1 cellular context compared by ENCODE assay signal in the genomic region with DNA sequence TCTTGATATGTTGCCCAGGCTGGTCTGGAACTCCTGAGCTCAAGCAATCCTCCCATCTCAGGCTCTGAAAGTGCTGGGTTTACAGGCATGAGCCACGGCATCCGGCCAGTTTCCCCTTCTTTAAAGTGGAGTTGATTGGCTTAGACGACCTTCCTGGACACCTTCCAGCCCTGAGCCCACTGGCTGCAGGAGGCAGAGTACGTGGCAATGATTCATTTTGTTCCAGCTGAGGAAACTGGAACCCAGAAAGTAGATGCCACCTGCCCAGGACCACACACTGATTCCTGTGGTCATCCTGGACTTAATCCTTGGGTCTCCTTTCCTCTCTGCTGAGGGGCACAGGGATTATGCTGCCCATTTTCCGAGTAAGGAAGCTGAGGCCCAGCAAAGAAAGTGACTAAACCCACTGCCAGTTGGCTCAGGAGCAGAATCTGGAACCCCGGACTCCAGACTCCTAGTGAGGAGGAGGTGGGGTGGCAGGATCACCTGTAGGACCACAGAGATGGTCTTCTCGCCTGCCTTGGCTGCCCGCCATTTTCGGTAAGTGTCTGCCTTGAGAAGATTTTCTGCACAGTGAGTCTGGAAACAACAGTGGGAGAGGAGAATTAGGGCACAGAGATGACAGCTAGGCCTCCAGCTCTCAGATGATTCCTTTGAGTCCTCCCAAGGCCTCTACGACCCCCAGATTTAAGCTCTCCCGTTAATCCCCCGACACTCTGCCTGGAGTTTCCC.
TF ChIP-seq lines count a peak whose summit lies in the region.

No MANE protein-coding gene starts in this region.

TF ChIP-seq in K562, 482 proteins besides CTCF, POLR2A, EP300 and RAD21:
- TF ChIP-seq U2AF2 (optimal IDR thresholded peaks at IDR 0.05; ENCODE audit: low read depth, low read length) = no peak
- TF ChIP-seq SAFB2 (IDR thresholded peaks at IDR 0.05; ENCODE audit: borderline replicate concordance, low read depth, low read length, severe bottlenecking) = no peak
- TF ChIP-seq IRF2 (CRISPR knock-in tag; IDR thresholded peaks at IDR 0.05) = no peak
- TF ChIP-seq SREBF1 (IDR thresholded peaks at IDR 0.05; ENCODE audit: borderline replicate concordance, low read depth, low read length) = no peak
- no peak for TF ChIP-seq KHSRP (IDR thresholded peaks at IDR 0.05)
- TF ChIP-seq, protein P1, sequence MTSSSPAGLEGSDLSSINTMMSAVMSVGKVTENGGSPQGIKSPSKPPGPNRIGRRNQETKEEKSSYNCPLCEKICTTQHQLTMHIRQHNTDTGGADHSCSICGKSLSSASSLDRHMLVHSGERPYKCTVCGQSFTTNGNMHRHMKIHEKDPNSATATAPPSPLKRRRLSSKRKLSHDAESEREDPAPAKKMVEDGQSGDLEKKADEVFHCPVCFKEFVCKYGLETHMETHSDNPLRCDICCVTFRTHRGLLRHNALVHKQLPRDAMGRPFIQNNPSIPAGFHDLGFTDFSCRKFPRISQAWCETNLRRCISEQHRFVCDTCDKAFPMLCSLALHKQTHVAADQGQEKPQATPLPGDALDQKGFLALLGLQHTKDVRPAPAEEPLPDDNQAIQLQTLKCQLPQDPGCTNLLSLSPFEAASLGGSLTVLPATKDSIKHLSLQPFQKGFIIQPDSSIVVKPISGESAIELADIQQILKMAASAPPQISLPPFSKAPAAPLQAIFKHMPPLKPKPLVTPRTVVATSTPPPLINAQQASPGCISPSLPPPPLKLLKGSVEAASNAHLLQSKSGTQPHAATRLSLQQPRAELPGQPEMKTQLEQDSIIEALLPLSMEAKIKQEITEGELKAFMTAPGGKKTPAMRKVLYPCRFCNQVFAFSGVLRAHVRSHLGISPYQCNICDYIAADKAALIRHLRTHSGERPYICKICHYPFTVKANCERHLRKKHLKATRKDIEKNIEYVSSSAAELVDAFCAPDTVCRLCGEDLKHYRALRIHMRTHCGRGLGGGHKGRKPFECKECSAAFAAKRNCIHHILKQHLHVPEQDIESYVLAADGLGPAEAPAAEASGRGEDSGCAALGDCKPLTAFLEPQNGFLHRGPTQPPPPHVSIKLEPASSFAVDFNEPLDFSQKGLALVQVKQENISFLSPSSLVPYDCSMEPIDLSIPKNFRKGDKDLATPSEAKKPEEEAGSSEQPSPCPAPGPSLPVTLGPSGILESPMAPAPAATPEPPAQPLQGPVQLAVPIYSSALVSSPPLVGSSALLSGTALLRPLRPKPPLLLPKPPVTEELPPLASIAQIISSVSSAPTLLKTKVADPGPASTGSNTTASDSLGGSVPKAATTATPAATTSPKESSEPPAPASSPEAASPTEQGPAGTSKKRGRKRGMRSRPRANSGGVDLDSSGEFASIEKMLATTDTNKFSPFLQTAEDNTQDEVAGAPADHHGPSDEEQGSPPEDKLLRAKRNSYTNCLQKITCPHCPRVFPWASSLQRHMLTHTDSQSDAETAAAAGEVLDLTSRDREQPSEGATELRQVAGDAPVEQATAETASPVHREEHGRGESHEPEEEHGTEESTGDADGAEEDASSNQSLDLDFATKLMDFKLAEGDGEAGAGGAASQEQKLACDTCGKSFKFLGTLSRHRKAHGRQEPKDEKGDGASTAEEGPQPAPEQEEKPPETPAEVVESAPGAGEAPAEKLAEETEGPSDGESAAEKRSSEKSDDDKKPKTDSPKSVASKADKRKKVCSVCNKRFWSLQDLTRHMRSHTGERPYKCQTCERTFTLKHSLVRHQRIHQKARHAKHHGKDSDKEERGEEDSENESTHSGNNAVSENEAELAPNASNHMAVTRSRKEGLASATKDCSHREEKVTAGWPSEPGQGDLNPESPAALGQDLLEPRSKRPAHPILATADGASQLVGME (CRISPR knock-in tag; IDR thresholded peaks at IDR 0.05) = no peak
- TF ChIP-seq THAP12 (CRISPR knock-in tag; IDR thresholded peaks at IDR 0.05) = no peak
- peak in 1 of 3 experiments; percentile 48 for TF ChIP-seq YY1 (IDR thresholded peaks at IDR 0.05; ENCODE audit: borderline replicate concordance in 1 of 3, control insufficient read depth in 1 of 3, extremely low read depth in 1 of 3, insufficient read depth in 3 of 3, insufficient read length in 1 of 3, insufficient replicate concordance in 2 of 3, low read depth in 1 of 3, low read length in 2 of 3)
- TF ChIP-seq TEAD1 (CRISPR knock-in tag; IDR thresholded peaks at IDR 0.05) = 0 out of 4 replicates have a peak, but pooled peaks of 1 of the 2 experiments have one; percentile 46
- no peak for TF ChIP-seq HDAC8 (tag; IDR thresholded peaks at IDR 0.05)
- no peak for TF ChIP-seq ARID3B (CRISPR knock-in tag; IDR thresholded peaks at IDR 0.05; ENCODE audit: borderline replicate concordance)
- TF ChIP-seq ZC3H11A (IDR thresholded peaks at IDR 0.05; ENCODE audit: low read depth, low read length) = 0 out of 2 replicates have a peak, but pooled peaks have one; percentile 8
- TF ChIP-seq, protein P2, sequence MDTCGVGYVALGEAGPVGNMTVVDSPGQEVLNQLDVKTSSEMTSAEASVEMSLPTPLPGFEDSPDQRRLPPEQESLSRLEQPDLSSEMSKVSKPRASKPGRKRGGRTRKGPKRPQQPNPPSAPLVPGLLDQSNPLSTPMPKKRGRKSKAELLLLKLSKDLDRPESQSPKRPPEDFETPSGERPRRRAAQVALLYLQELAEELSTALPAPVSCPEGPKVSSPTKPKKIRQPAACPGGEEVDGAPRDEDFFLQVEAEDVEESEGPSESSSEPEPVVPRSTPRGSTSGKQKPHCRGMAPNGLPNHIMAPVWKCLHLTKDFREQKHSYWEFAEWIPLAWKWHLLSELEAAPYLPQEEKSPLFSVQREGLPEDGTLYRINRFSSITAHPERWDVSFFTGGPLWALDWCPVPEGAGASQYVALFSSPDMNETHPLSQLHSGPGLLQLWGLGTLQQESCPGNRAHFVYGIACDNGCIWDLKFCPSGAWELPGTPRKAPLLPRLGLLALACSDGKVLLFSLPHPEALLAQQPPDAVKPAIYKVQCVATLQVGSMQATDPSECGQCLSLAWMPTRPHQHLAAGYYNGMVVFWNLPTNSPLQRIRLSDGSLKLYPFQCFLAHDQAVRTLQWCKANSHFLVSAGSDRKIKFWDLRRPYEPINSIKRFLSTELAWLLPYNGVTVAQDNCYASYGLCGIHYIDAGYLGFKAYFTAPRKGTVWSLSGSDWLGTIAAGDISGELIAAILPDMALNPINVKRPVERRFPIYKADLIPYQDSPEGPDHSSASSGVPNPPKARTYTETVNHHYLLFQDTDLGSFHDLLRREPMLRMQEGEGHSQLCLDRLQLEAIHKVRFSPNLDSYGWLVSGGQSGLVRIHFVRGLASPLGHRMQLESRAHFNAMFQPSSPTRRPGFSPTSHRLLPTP (IDR thresholded peaks at IDR 0.05; ENCODE audit: borderline replicate concordance, extremely low read depth, insufficient read length) = no peak
- TF ChIP-seq, protein P3, sequence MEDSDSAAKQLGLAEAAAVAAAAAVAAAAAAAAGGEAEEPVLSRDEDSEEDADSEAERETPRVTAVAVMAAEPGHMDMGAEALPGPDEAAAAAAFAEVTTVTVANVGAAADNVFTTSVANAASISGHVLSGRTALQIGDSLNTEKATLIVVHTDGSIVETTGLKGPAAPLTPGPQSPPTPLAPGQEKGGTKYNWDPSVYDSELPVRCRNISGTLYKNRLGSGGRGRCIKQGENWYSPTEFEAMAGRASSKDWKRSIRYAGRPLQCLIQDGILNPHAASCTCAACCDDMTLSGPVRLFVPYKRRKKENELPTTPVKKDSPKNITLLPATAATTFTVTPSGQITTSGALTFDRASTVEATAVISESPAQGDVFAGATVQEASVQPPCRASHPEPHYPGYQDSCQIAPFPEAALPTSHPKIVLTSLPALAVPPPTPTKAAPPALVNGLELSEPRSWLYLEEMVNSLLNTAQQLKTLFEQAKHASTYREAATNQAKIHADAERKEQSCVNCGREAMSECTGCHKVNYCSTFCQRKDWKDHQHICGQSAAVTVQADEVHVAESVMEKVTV (CRISPR knock-in tag; IDR thresholded peaks at IDR 0.05) = no peak
- TF ChIP-seq FOXA3 (CRISPR knock-in tag; conservative IDR thresholded peaks at IDR 0.05 in 1 of 2, IDR thresholded peaks at IDR 0.05 in 1 of 2) = peak in 1 of 2 experiments; percentile 15; a peak in 1 of 4 replicates
- no peak for TF ChIP-seq ILF3 (IDR thresholded peaks at IDR 0.05; ENCODE audit: borderline replicate concordance)
- no peak for TF ChIP-seq MBD2 (IDR thresholded peaks at IDR 0.05; ENCODE audit: borderline replicate concordance, low read depth)
- TF ChIP-seq ASH1L (IDR thresholded peaks at IDR 0.05; ENCODE audit: borderline replicate concordance, low read depth, partially characterized antibody) = no peak
